ENCODE assay signal across 33 cellular contexts in genomic region chr10:19117419-19117818, GRCh38.
"Had no signal": no experiment of that assay in that cellular context is flagged by ENCODE, and none has a peak within 500 bp of the region (broad histone marks: within the 10 kb centered on the region; RNA-seq: fewer than 3 reads in every experiment).

No MANE protein-coding gene starts in this region.

- H3K27ac ChIP-seq: adrenal gland, ascending aorta, body of pancreas, brain microvascular endothelial cell, breast epithelium, cardiac muscle cell had no signal

- H3K4me1 ChIP-seq: adrenal gland, ascending aorta, body of pancreas, breast epithelium had no signal

- DNase-seq: activated effector memory CD4-positive, alpha-beta T cell treated with anti-CD3 and anti-CD28 coated beads, Interleukin-2, amount 50 U/mL, for 16 hours; activated effector memory CD4-positive, alpha-beta T cell treated with Interleukin-2 at 50 U/mL for 16 hours; activated gamma-delta T cell; activated gamma-delta T cell treated with Interleukin-2 at 50 U/mL for 16 hours; activated naive CD4-positive, alpha-beta T cell; activated naive CD4-positive, alpha-beta T cell treated with anti-CD3 and anti-CD28 coated beads for 36 hours; activated naive CD4-positive, alpha-beta T cell treated with anti-CD3 and anti-CD28 coated beads, Interleukin-2, amount 10 ng/mL, durations not matched to agents 7 days and 5 days; activated naive CD4-positive, alpha-beta T cell treated with anti-CD3 and anti-CD28 coated beads, Interleukin-2, amount 50 U/mL, for 16 hours; activated naive CD4-positive, alpha-beta T cell treated with Interleukin-2 at 50 U/mL for 16 hours; activated naive CD8-positive, alpha-beta T cell treated with anti-CD3 and anti-CD28 coated beads for 36 hours; activated naive CD8-positive, alpha-beta T cell treated with anti-CD3 and anti-CD28 coated beads, Interleukin-2, amount 10 ng/mL, durations not matched to agents 7 days and 5 days; activated naive CD8-positive, alpha-beta T cell treated with anti-CD3 and anti-CD28 coated beads, Interleukin-2, amount 50 U/mL, for 24 hours; activated T-cell treated with anti-CD3 and anti-CD28 coated beads, Interleukin-2, amount 50 U/mL, for 24 hours; activated T-cell treated with anti-CD3 and anti-CD28 coated beads, Interleukin-2, amount 50 U/mL, for 4 hours; activated T-cell treated with anti-CD3 and anti-CD28 coated beads, Interleukin-2, amount 50 U/mL, for 48 hours; activated T-cell treated with anti-CD3 and anti-CD28 coated beads, Interleukin-2, amount 50 U/mL, for 72 hours; adrenal gland; amniotic stem cell; amygdala; anterior cingulate cortex; aorta; body of pancreas; brain microvascular endothelial cell; caudate nucleus; central memory CD4-positive, alpha-beta T cell; cerebellar nuclear complex had no signal

- H3K27me3 ChIP-seq: adrenal gland, ascending aorta, body of pancreas, brain microvascular endothelial cell, breast epithelium, cardiac muscle cell had no signal

- H3K9me3 ChIP-seq: adrenal gland, ascending aorta, body of pancreas, breast epithelium had no signal

- FAIRE-seq: astrocyte, bronchial epithelial cell had no signal

- H3K36me3 ChIP-seq: adrenal gland, ascending aorta, brain microvascular endothelial cell, breast epithelium, cardiac muscle cell had no signal

- ATAC-seq: activated naive CD4-positive, alpha-beta T cell treated with anti-CD3 and anti-CD28 coated beads, Interleukin-2, amount 50 U/mL, for 72 hours; activated naive CD8-positive, alpha-beta T cell treated with anti-CD3 and anti-CD28 coated beads, Interleukin-2, amount 50 U/mL, for 24 hours; activated T-cell treated with anti-CD3 and anti-CD28 coated beads, Interleukin-2, amount 50 U/mL, for 4 hours; activated T-cell treated with anti-CD3 and anti-CD28 coated beads, Interleukin-2, amount 50 U/mL, for 72 hours; activated T-helper 17 cell treated with anti-CD3 and anti-CD28 coated beads, Interleukin-2, amount 50 U/mL, for 72 hours; body of pancreas had no signal

- H3K4me3 ChIP-seq: adrenal gland, ascending aorta, body of pancreas, breast epithelium, cardiac muscle cell had no signal
